Comparison of ENCODE assay signal across 7 cellular contexts in genomic region chr14:24399981-24400718, GRCh38. TPM values are rescaled to one million over a fixed set of nuclear protein-coding genes. Genes with fewer than 3 reads are reported as not detected.
DNase-seq lines count a peak whose midpoint lies in the region; ATAC-seq and TF ChIP-seq lines count a peak whose summit lies in the region.
"Had no signal": no experiment of that assay in that cellular context is flagged by ENCODE, and none has a peak within 500 bp of the region (broad histone marks: within the 10 kb centered on the region; RNA-seq: fewer than 3 reads in every experiment).

No MANE protein-coding gene starts in this region.

- H3K4me1 ChIP-seq in lower lobe of right lung, result peaks cover 63% of the 10 kb centered on the region

- peaks cover 18% of the 10 kb centered on the region for H3K4me1 Mint-ChIP-seq in stimulated activated naive CD8-positive, alpha-beta T cell treated with anti-CD3 and anti-CD28 coated beads, Interleukin-15, amount 100 ng/mL, for 72 hours

- no peak for TF ChIP-seq CTCF in lower lobe of right lung (IDR thresholded peaks at IDR 0.05)

- H3K4me3 Mint-ChIP-seq in stimulated activated naive CD8-positive, alpha-beta T cell treated with anti-CD3 and anti-CD28 coated beads, Interleukin-15, amount 100 ng/mL, for 72 hours, result peak overlapping the region; percentile 19 to 80

- DNase-seq in stimulated activated naive CD8-positive, alpha-beta T cell treated with anti-CD3 and anti-CD28 coated beads, Interleukin-15, amount 100 ng/mL, for 72 hours, result no peak
- DNase-seq in stimulated activated naive CD8-positive, alpha-beta T cell treated with anti-CD3 and anti-CD28 coated beads, Interleukin-15, Interleukin-2, amounts not matched to agents 100 U/mL and 50 U/mL, for 24 hours, result no peak
- DNase-seq in lower lobe of right lung, result no peak
- no peak for DNase-seq in NCI-H128 (lab: John Stamatoyannopoulos, UW; ENCODE audit: unreplicated experiment)
- DNase-seq: activated naive CD4-positive, alpha-beta T cell treated with Interleukin-2 at 50 U/mL for 16 hours had no signal

- H3K27ac ChIP-seq in lower lobe of right lung, result peak overlapping the region; percentile 76

- H3K9me3 Mint-ChIP-seq in stimulated activated naive CD8-positive, alpha-beta T cell treated with anti-CD3 and anti-CD28 coated beads, Interleukin-15, amount 100 ng/mL, for 72 hours, result no peaks in the 10 kb centered on the region

- intact Hi-C loops in lower lobe of right lung (cut with DNase I), result no loop called here

- no peak overlapping the region for H3K27ac Mint-ChIP-seq in stimulated activated naive CD8-positive, alpha-beta T cell treated with anti-CD3 and anti-CD28 coated beads, Interleukin-15, amount 100 ng/mL, for 72 hours

- peaks cover 50% of the 10 kb centered on the region for H3K27me3 Mint-ChIP-seq in stimulated activated naive CD8-positive, alpha-beta T cell treated with anti-CD3 and anti-CD28 coated beads, Interleukin-15, amount 100 ng/mL, for 72 hours

- H3K4me3 ChIP-seq in lower lobe of right lung, result peak overlapping the region; percentile 84

- no peaks in the 10 kb centered on the region for H3K36me3 ChIP-seq in lower lobe of right lung

- no peaks in the 10 kb centered on the region for H3K9me3 ChIP-seq in lower lobe of right lung

- H3K27me3 ChIP-seq in lower lobe of right lung (ENCODE audit: low read depth), result no peaks in the 10 kb centered on the region

- no peak for ATAC-seq in stimulated activated naive CD8-positive, alpha-beta T cell treated with anti-CD3 and anti-CD28 coated beads, Interleukin-15, amount 100 ng/mL, for 72 hours
- no peak for ATAC-seq in stimulated activated naive CD8-positive, alpha-beta T cell treated with anti-CD3 and anti-CD28 coated beads, Interleukin-15, Interleukin-2, amounts not matched to agents 100 U/mL and 50 U/mL, for 24 hours
- no peak for ATAC-seq in lower lobe of right lung
- no peak for ATAC-seq in GM21390 (IDR thresholded peaks at IDR 0.05; ENCODE audit: unreplicated experiment)
- no peak for ATAC-seq in HG03432 (IDR thresholded peaks at IDR 0.05; ENCODE audit: unreplicated experiment)

RNA-seq across cellular contexts. Expression of gene NYNRIN, which starts 1.3 kb away (rescaled TPM):
- 17.9 TPM for total RNA-seq in lower lobe of right lung

RNA-seq across cellular contexts. Expression of gene CBLN3, which starts 29.3 kb away (rescaled TPM):
- 2.3 TPM for total RNA-seq in lower lobe of right lung

RNA-seq across cellular contexts. Expression of gene KHNYN, which starts 29.6 kb away (rescaled TPM):
- total RNA-seq in lower lobe of right lung, result 61.4 TPM

RNA-seq across cellular contexts. Expression of gene NFATC4, which starts 32.2 kb away (rescaled TPM):
- 37.0 TPM for total RNA-seq in lower lobe of right lung

RNA-seq across cellular contexts. Expression of gene SDR39U1, which starts 42.4 kb away (rescaled TPM):
- 61.6 TPM for total RNA-seq in lower lobe of right lung
